ENCODE assay signal across 19 cellular contexts in genomic region chr17:74450231-74450630, GRCh38. TPM values are rescaled to one million over a fixed set of nuclear protein-coding genes. Genes with fewer than 3 reads are reported as not detected.
"Had no signal": no experiment of that assay in that cellular context is flagged by ENCODE, and none has a peak within 500 bp of the region (broad histone marks: within the 10 kb centered on the region; RNA-seq: fewer than 3 reads in every experiment).

No MANE protein-coding gene starts in this region.

- H3K9me3 Mint-ChIP-seq: activated CD8-positive, alpha-beta T cell treated with anti-CD3 and anti-CD28 coated beads for 36 hours; activated naive CD8-positive, alpha-beta T cell treated with anti-CD3 and anti-CD28 coated beads, Interleukin-2, amount 50 U/mL, for 24 hours; activated T-cell treated with anti-CD3 and anti-CD28 coated beads, Interleukin-2, amount 50 U/mL, for 72 hours; effector memory CD8-positive, alpha-beta T cell; memory B cell; nephron; stimulated activated memory B cell treated with anti-CD40 and anti-IgM and Interleukin-4, amounts not matched to agents 10 μg/mL and 1 μg/mL and 100 μg/mL, for 72 hours had no signal

- H3K36me3 ChIP-seq: ovary, SJSA1 had no signal

- H3K27ac Mint-ChIP-seq: activated CD8-positive, alpha-beta T cell treated with anti-CD3 and anti-CD28 coated beads for 36 hours; activated naive CD8-positive, alpha-beta T cell treated with anti-CD3 and anti-CD28 coated beads, Interleukin-2, amount 50 U/mL, for 24 hours; activated T-cell treated with anti-CD3 and anti-CD28 coated beads, Interleukin-2, amount 50 U/mL, for 72 hours; effector memory CD8-positive, alpha-beta T cell; memory B cell; stimulated activated memory B cell treated with anti-CD40 and anti-IgM and Interleukin-4, amounts not matched to agents 10 μg/mL and 1 μg/mL and 100 μg/mL, for 72 hours had no signal

- H3K36me3 Mint-ChIP-seq: memory B cell; stimulated activated memory B cell treated with anti-CD40 and anti-IgM and Interleukin-4, amounts not matched to agents 10 μg/mL and 1 μg/mL and 100 μg/mL, for 72 hours had no signal

- H3K27me3 ChIP-seq: cardiac muscle cell, ovary, SJSA1 had no signal

- DNase-seq: activated CD4-positive, alpha-beta T cell treated with anti-CD3 and anti-CD28 coated beads for 1 hour; activated CD8-positive, alpha-beta memory T cell treated with anti-CD3 and anti-CD28 coated beads, Interleukin-2, amount 50 U/mL, for 4 hours; activated CD8-positive, alpha-beta T cell treated with anti-CD3 and anti-CD28 coated beads for 36 hours; activated naive CD4-positive, alpha-beta T cell; activated naive CD8-positive, alpha-beta T cell treated with anti-CD3 and anti-CD28 coated beads, Interleukin-2, amount 50 U/mL, for 24 hours; activated T-cell treated with anti-CD3 and anti-CD28 coated beads, Interleukin-2, amount 50 U/mL, for 72 hours; cortex of kidney; effector memory CD8-positive, alpha-beta T cell; left colon; SW 1271; T-helper 9 cell had no signal

- H3K27ac ChIP-seq: cardiac muscle cell, epithelial cell of prostate, SJSA1 had no signal

- H3K4me3 Mint-ChIP-seq: activated CD8-positive, alpha-beta T cell treated with anti-CD3 and anti-CD28 coated beads for 36 hours; activated naive CD8-positive, alpha-beta T cell treated with anti-CD3 and anti-CD28 coated beads, Interleukin-2, amount 50 U/mL, for 24 hours; activated T-cell treated with anti-CD3 and anti-CD28 coated beads, Interleukin-2, amount 50 U/mL, for 72 hours; effector memory CD8-positive, alpha-beta T cell; memory B cell; nephron; stimulated activated memory B cell treated with anti-CD40 and anti-IgM and Interleukin-4, amounts not matched to agents 10 μg/mL and 1 μg/mL and 100 μg/mL, for 72 hours had no signal

- ATAC-seq: activated CD8-positive, alpha-beta T cell treated with anti-CD3 and anti-CD28 coated beads for 36 hours; activated naive CD8-positive, alpha-beta T cell treated with anti-CD3 and anti-CD28 coated beads, Interleukin-2, amount 50 U/mL, for 24 hours; activated T-cell treated with anti-CD3 and anti-CD28 coated beads, Interleukin-2, amount 50 U/mL, for 72 hours; effector memory CD8-positive, alpha-beta T cell; left colon; stimulated activated memory B cell treated with anti-CD40 and anti-IgM and Interleukin-4, amounts not matched to agents 10 μg/mL and 1 μg/mL and 100 μg/mL, for 72 hours had no signal

- H3K4me3 ChIP-seq: cardiac muscle cell, ovary, SJSA1, smooth muscle cell had no signal

- H3K9me3 ChIP-seq: ovary, SJSA1 had no signal

- H3K27me3 Mint-ChIP-seq: effector memory CD8-positive, alpha-beta T cell had no signal

RNA-seq across cellular contexts. Expression of gene CD300A, which starts 16.2 kb away (rescaled TPM):
- total RNA-seq: SJSA1, smooth muscle cell had no signal
